Comparison of ENCODE assay signal across 23 cellular contexts in the genomic region with DNA sequence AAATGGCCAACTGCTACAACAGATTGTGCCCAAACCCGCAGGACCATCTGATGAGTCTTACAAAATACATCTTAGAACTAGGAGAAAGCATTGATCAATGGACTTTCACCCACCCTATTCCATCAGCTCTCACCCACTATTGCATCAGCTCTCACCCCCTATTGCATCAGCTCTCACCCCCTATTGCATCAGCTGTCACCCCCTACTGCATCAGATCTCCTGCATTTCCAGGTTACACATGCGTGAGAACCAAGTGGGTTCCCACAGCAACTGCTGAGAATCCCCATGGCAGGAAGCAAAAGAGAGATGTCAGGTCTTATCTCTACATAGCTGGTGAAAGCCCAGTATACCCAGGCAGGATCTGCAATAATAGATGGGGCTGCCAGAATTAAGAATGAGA.
DNase-seq lines count a peak whose midpoint lies in the region; ATAC-seq, FAIRE-seq and TF ChIP-seq lines count a peak whose summit lies in the region.
"Had no signal": no experiment of that assay in that cellular context is flagged by ENCODE, and none has a peak within 500 bp of the region (broad histone marks: within the 10 kb centered on the region; RNA-seq: fewer than 3 reads in every experiment).

No MANE protein-coding gene starts in this region.

- CTCF ChIA-PET in OCI-LY7 (lab: Charles Lee; ENCODE audit: unreplicated experiment): no interaction called here
- CTCF ChIA-PET in K562 (lab: Yijun Ruan, JAX; ENCODE audit: low intra/inter-chr PET ratio): no interaction called here

- POLR2A ChIA-PET in OCI-LY7 (lab: Charles Lee) (interaction anchor here (0.6 kb wide), 1 partner anchor 114 kb away, joined by 3 read pairs; no protein-coding TSS in a partner anchor), K562 (lab: Yijun Ruan, JAX) (no interaction called here)

- TF ChIP-seq CTCF in OCI-LY7 (conservative IDR thresholded peaks at IDR 0.05; ENCODE audit: low read length) (no peak), K562 (IDR thresholded peaks at IDR 0.05 in 2 of 3, conservative IDR thresholded peaks at IDR 0.05 in 1 of 3; ENCODE audit: insufficient read depth in 2 of 3, low read depth in 1 of 3, low read length in 3 of 3) (no peak), liver (IDR thresholded peaks at IDR 0.05; ENCODE audit: low read depth, low read length, missing input control) (no peak)

- no peak for TF ChIP-seq POLR2A in K562 (conservative IDR thresholded peaks at IDR 0.05)

- FAIRE-seq in K562 (lab: Jason Lieb, UNC): no peak
- FAIRE-seq: A204.1, D721Med, GM12878, RCC 7860 had no signal

- TF ChIP-seq EP300 in K562 (IDR thresholded peaks at IDR 0.05; ENCODE audit: low read length): no peak

- BruUV-seq in OCI-LY7 (replicated peaks; lab: Mats Ljungman, UMichigan) (no TSS peak), K562 (replicated peaks; lab: Mats Ljungman, UMichigan) (no TSS peak)

- peaks cover 5% of the 10 kb centered on the region for H3K4me1 ChIP-seq in OCI-LY7 (ENCODE audit: insufficient read depth, low read length, poor library complexity, severe bottlenecking)
- no peaks in the 10 kb centered on the region for H3K4me1 ChIP-seq in K562 (replicated peaks in 1 of 2; ENCODE audit: control insufficient read depth in 2 of 2, insufficient read depth in 2 of 2, low read length in 2 of 2)
- H3K4me1 ChIP-seq in liver (ENCODE audit: control insufficient read depth in 4 of 4, insufficient read depth in 4 of 4, low read length in 3 of 4): no peaks in the 10 kb centered on the region
- H3K4me1 ChIP-seq: SJCRH30 had no signal

- no peak for ATAC-seq in stimulated activated naive CD8-positive, alpha-beta T cell treated with anti-CD3 and anti-CD28 coated beads, Interleukin-15, Interleukin-2, amounts not matched to agents 100 U/mL and 50 U/mL, for 24 hours
- no peak for ATAC-seq in K562
- ATAC-seq: GM12878 had no signal

- no peaks in the 10 kb centered on the region for H3K4me1 Mint-ChIP-seq in stimulated activated naive CD8-positive, alpha-beta T cell treated with anti-CD3 and anti-CD28 coated beads, Interleukin-15, Interleukin-2, amounts not matched to agents 100 ng/mL and 50 ng/mL, for 24 hours (ENCODE audit: low read depth)

- H3K27ac ChIP-seq in OCI-LY7 (ENCODE audit: low read depth, low read length, poor library complexity, severe bottlenecking) (no peak overlapping the region), K562 (ENCODE audit: extremely low read depth, low read depth, low read length) (no peak overlapping the region), liver (ENCODE audit: low read depth in 1 of 2, low read length in 2 of 2) (no peak overlapping the region)
- H3K27ac ChIP-seq: C4-2B, SJCRH30 had no signal

- H3K27me3 ChIP-seq in K562 (ENCODE audit: control insufficient read depth in 2 of 2, insufficient read depth in 2 of 2, low read length in 2 of 2) (no peaks in the 10 kb centered on the region), liver (ENCODE audit: control insufficient read depth in 4 of 4, insufficient read depth in 4 of 4, low read length in 3 of 4) (no peaks in the 10 kb centered on the region)
- H3K27me3 ChIP-seq: SJCRH30 had no signal

- H3K36me3 ChIP-seq in OCI-LY7 (ENCODE audit: insufficient read depth, low read length): no peaks in the 10 kb centered on the region
- no peaks in the 10 kb centered on the region for H3K36me3 ChIP-seq in K562 (ENCODE audit: control insufficient read depth, insufficient read depth, low read length)
- no peaks in the 10 kb centered on the region for H3K36me3 ChIP-seq in liver (ENCODE audit: control insufficient read depth in 4 of 4, insufficient read depth in 3 of 4, low read depth in 1 of 4, low read length in 3 of 4)
- H3K36me3 ChIP-seq: SJCRH30 had no signal

- H2AFZ ChIP-seq in OCI-LY7 (ENCODE audit: low read length) (no peak overlapping the region), K562 (ENCODE audit: low read depth, low read length) (no peak overlapping the region)

- H3K4me3 Mint-ChIP-seq in stimulated activated naive CD8-positive, alpha-beta T cell treated with anti-CD3 and anti-CD28 coated beads, Interleukin-15, Interleukin-2, amounts not matched to agents 100 ng/mL and 50 ng/mL, for 24 hours: no peak overlapping the region
- H3K4me3 Mint-ChIP-seq: CD8-positive, alpha-beta memory T cell had no signal

- intact Hi-C loops in OCI-LY7 (cut with micrococcal nuclease; ENCODE audit: unreplicated experiment): no loop called here
- intact Hi-C loops in K562 (cut with micrococcal nuclease): no loop called here

- no peak for TF ChIP-seq RAD21 in K562 (CRISPR knock-in tag; conservative IDR thresholded peaks at IDR 0.05 in 1 of 2, IDR thresholded peaks at IDR 0.05 in 1 of 2)
- TF ChIP-seq RAD21 in liver (IDR thresholded peaks at IDR 0.05): no peak

- 0% methylated on average over 2 of the region's 2 CpGs for WGBS in K562 (ENCODE audit: insufficient coverage, low coverage, missing lambda C conversion rate)
- 80% methylated on average over 2 of the region's 2 CpGs for WGBS in liver

- no peaks in the 10 kb centered on the region for H3K36me3 Mint-ChIP-seq in stimulated activated naive CD8-positive, alpha-beta T cell treated with anti-CD3 and anti-CD28 coated beads, Interleukin-15, Interleukin-2, amounts not matched to agents 100 ng/mL and 50 ng/mL, for 24 hours (ENCODE audit: low read depth)
- H3K36me3 Mint-ChIP-seq: CD8-positive, alpha-beta memory T cell had no signal

- H3K4me2 ChIP-seq in OCI-LY7 (ENCODE audit: low read length) (no peak overlapping the region), K562 (ENCODE audit: insufficient read depth, low read length) (no peak overlapping the region)

- no peak overlapping the region for H3K9ac ChIP-seq in K562 (ENCODE audit: insufficient read depth in 1 of 2, low read depth in 2 of 2, low read length in 2 of 2)
- no peak overlapping the region for H3K9ac ChIP-seq in liver (ENCODE audit: low read depth in 1 of 2, low read length in 2 of 2)

- DNase-seq in stimulated activated naive CD8-positive, alpha-beta T cell treated with anti-CD3 and anti-CD28 coated beads, Interleukin-15, Interleukin-2, amounts not matched to agents 100 U/mL and 50 U/mL, for 24 hours: no peak
- DNase-seq in OCI-LY7 (ENCODE audit: low spot score) (peak; percentile 2), K562 (ENCODE audit: extremely low read depth in 1 of 4, low spot score in 3 of 4) (no peak), mucosa of gallbladder (ENCODE audit: low spot score) (no peak), ureter (ENCODE audit: low spot score) (no peak), SKM-1 treated with dmso at 0.1 percent for 144 hours (lab: John Stamatoyannopoulos, UW; ENCODE audit: unreplicated experiment) (no peak)
- DNase-seq: CD8-positive, alpha-beta memory T cell; HCEC 1CT; MM.1S; NCI-H1092; NCI-H1436; NCI-H187 treated with DMSO at 0.1 percent for 48 hours; NCI-H2107; NCI-H2227 treated with DMSO at 0.1 percent for 48 hours; NCI-H510A; SJCRH30 had no signal

- H3K9me3 ChIP-seq in OCI-LY7 (ENCODE audit: low read length) (no peaks in the 10 kb centered on the region), K562 (replicated peaks; ENCODE audit: control insufficient read depth, insufficient read depth, low read depth, low read length) (peaks cover 2% of the 10 kb centered on the region; the same call in 1 of the 2 replicates), liver (ENCODE audit: control insufficient read depth in 4 of 4, low read length in 3 of 4) (no peaks in the 10 kb centered on the region)
- H3K9me3 ChIP-seq: SJCRH30 had no signal

- H3K4me3 ChIP-seq in OCI-LY7 (ENCODE audit: low read depth, low read length, poor library complexity, severe bottlenecking): no peak overlapping the region
- no peak overlapping the region for H3K4me3 ChIP-seq in K562
- H3K4me3 ChIP-seq in liver (ENCODE audit: low read depth in 1 of 3, low read length in 3 of 3): no peak overlapping the region
- H3K4me3 ChIP-seq: GM12878, SJCRH30 had no signal

- peaks cover 4% of the 10 kb centered on the region for H3K9me3 Mint-ChIP-seq in stimulated activated naive CD8-positive, alpha-beta T cell treated with anti-CD3 and anti-CD28 coated beads, Interleukin-15, Interleukin-2, amounts not matched to agents 100 ng/mL and 50 ng/mL, for 24 hours
- H3K9me3 Mint-ChIP-seq: CD8-positive, alpha-beta memory T cell had no signal

- H4K20me1 ChIP-seq in OCI-LY7 (ENCODE audit: insufficient read depth, low read length) (no peaks in the 10 kb centered on the region), K562 (replicated peaks; ENCODE audit: control insufficient read depth, insufficient read depth, low read length) (no peaks in the 10 kb centered on the region)

- peak overlapping the region; percentile 12 for H3K27ac Mint-ChIP-seq in stimulated activated naive CD8-positive, alpha-beta T cell treated with anti-CD3 and anti-CD28 coated beads, Interleukin-15, Interleukin-2, amounts not matched to agents 100 ng/mL and 50 ng/mL, for 24 hours
- H3K27ac Mint-ChIP-seq: CD8-positive, alpha-beta memory T cell had no signal

- peaks cover 5% of the 10 kb centered on the region for H3K27me3 Mint-ChIP-seq in stimulated activated naive CD8-positive, alpha-beta T cell treated with anti-CD3 and anti-CD28 coated beads, Interleukin-15, Interleukin-2, amounts not matched to agents 100 ng/mL and 50 ng/mL, for 24 hours
- H3K27me3 Mint-ChIP-seq: CD8-positive, alpha-beta memory T cell had no signal

- H3K79me2 ChIP-seq in OCI-LY7 (ENCODE audit: insufficient read depth, low read depth, low read length) (no peaks in the 10 kb centered on the region), K562 (ENCODE audit: control insufficient read depth, insufficient read depth, low read length) (no peaks in the 10 kb centered on the region)

- in situ Hi-C loops in K562 (cut with MboI): no loop called here

- H3K9me1 ChIP-seq in K562 (ENCODE audit: control insufficient read depth, insufficient read depth, low read length): no peaks in the 10 kb centered on the region

- H3K9me2 ChIP-seq in OCI-LY7 (ENCODE audit: insufficient read depth, low read length): no peaks in the 10 kb centered on the region

TF ChIP-seq in liver, 16 proteins besides CTCF, POLR2A, EP300 and RAD21:
- TF ChIP-seq, protein P1, sequence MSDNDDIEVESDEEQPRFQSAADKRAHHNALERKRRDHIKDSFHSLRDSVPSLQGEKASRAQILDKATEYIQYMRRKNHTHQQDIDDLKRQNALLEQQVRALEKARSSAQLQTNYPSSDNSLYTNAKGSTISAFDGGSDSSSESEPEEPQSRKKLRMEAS (IDR thresholded peaks at IDR 0.05): no peak
- TF ChIP-seq, protein P2, sequence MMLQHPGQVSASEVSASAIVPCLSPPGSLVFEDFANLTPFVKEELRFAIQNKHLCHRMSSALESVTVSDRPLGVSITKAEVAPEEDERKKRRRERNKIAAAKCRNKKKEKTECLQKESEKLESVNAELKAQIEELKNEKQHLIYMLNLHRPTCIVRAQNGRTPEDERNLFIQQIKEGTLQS (IDR thresholded peaks at IDR 0.05): peak; percentile 82
- TF ChIP-seq NR2F2 (IDR thresholded peaks at IDR 0.05) (no peak), FOXA1 (IDR thresholded peaks at IDR 0.05) (no peak), HNF4G (IDR thresholded peaks at IDR 0.05) (peak; percentile 21), HNF4A (conservative IDR thresholded peaks at IDR 0.05) (peak; percentile 41 to 68)
